Comparison of ENCODE assay signal across 2 cellular contexts in genomic region chr11:68016161-68016903, GRCh38.
TF ChIP-seq lines count a peak whose summit lies in the region.

No MANE protein-coding gene starts in this region.

TF ChIP-seq in A549, 52 proteins besides CTCF, POLR2A, EP300 and RAD21:
- no peak for TF ChIP-seq TFCP2L1 (CRISPR knock-in tag; IDR thresholded peaks at IDR 0.05)
- no peak for TF ChIP-seq SMC3 (IDR thresholded peaks at IDR 0.05)
- no peak; the same call in 1 of the 3 replicates for TF ChIP-seq BCL3 (IDR thresholded peaks at IDR 0.05)
- TF ChIP-seq HOXA7 (CRISPR knock-in tag; IDR thresholded peaks at IDR 0.05) = peak; percentile 66; the same call in 1 of the 2 replicates
- TF ChIP-seq ATOH8 (CRISPR knock-in tag; IDR thresholded peaks at IDR 0.05; ENCODE audit: low read depth) = no peak
- peak; percentile 81; the same call in 1 of the 2 replicates for TF ChIP-seq HOXB5 (CRISPR knock-in tag; IDR thresholded peaks at IDR 0.05)
- TF ChIP-seq ZFP36 (IDR thresholded peaks at IDR 0.05; ENCODE audit: borderline replicate concordance, partially characterized antibody) = no peak
- TF ChIP-seq HEYL (CRISPR knock-in tag; IDR thresholded peaks at IDR 0.05) = no peak; the same call in 1 of the 2 replicates
- TF ChIP-seq PBX3 (IDR thresholded peaks at IDR 0.05) = 0 out of 2 replicates have a peak, but pooled peaks have one; percentile 27
- no peak for TF ChIP-seq RFX5 (IDR thresholded peaks at IDR 0.05)
- 0 out of 2 replicates have a peak, but pooled peaks have one; percentile 5 for TF ChIP-seq ZNF302 (CRISPR knock-in tag; IDR thresholded peaks at IDR 0.05)
- TF ChIP-seq CHD4 (IDR thresholded peaks at IDR 0.05; ENCODE audit: borderline replicate concordance) = no peak
- peak; percentile 31; the same call in 1 of the 2 replicates for TF ChIP-seq EHF (CRISPR knock-in tag; IDR thresholded peaks at IDR 0.05)
- no peak for TF ChIP-seq MYC (IDR thresholded peaks at IDR 0.05; ENCODE audit: borderline replicate concordance, low read length)
- peak; percentile 6; the same call in 1 of the 2 replicates for TF ChIP-seq RARB (CRISPR knock-in tag; IDR thresholded peaks at IDR 0.05)
- TF ChIP-seq CHD2 (IDR thresholded peaks at IDR 0.05; ENCODE audit: low read length, partially characterized antibody) = no peak

TF ChIP-seq in HCT116, 20 proteins besides CTCF, POLR2A, EP300 and RAD21:
- TF ChIP-seq YY1 (IDR thresholded peaks at IDR 0.05; ENCODE audit: extremely low read depth, insufficient replicate concordance, low read depth, low read length) = no peak
